In the genomic region with DNA sequence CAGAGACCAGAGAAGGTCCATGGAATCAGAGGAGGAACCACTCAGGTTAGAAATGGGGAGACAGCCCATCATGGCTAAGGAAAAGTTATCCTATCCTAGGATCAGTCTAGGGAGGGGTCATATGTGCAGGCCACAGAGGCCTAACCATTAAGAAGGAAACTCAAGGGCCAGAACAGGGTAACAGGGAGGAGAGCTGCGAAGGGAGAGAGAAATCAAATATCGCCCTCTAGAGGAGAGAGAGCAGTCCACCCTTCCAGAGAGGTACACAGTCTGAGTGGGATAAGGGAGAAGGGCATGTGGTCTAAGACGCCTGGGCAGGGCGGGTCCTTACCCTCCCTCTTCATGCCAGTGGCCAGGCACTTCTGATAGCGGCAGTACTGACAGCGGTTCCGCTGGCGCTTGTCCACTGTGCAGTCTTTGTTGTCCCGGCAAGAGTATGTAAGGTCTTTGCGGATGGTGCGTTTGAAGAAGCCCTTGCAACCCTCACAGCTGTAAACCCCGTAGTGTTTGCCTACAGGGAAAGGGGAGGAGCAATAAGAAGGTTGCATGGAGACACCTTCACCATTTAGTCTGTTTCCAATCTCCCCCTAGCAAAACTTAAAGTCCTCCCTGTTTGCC, we compare ENCODE assay signal across 8 cellular contexts. TPM values are rescaled to one million over a fixed set of nuclear protein-coding genes. Genes with fewer than 3 reads are reported as not detected.
DNase-seq lines count a peak whose midpoint lies in the region; ATAC-seq and TF ChIP-seq lines count a peak whose summit lies in the region.

No MANE protein-coding gene starts in this region.

- H3K4me1 Mint-ChIP-seq in activated B cell treated with CpG ODN at 0.5 μM for 24 hours: peaks cover 61% of the 10 kb centered on the region
- peaks cover 51% of the 10 kb centered on the region for H3K4me1 Mint-ChIP-seq in osteocyte (ENCODE audit: unreplicated experiment)

- H3K27me3 Mint-ChIP-seq in activated B cell treated with CpG ODN at 0.5 μM for 24 hours (no peaks in the 10 kb centered on the region), osteocyte (ENCODE audit: unreplicated experiment) (no peaks in the 10 kb centered on the region)

- H3K4me3 ChIP-seq in fibroblast of villous mesenchyme (ENCODE audit: low read depth, low read length): no peak overlapping the region

- CTCF ChIA-PET in activated B cell treated with CpG ODN at 0.5 μM for 24 hours (lab: Charles Lee): interaction anchor here (0.7 to 2.7 kb wide), 9 partner anchors 11 to 197 kb away, joined by 3 to 13 read pairs (median 3); a partner anchor contains a TSS

- POLR2A ChIA-PET in activated B cell treated with CpG ODN at 0.5 μM for 24 hours (lab: Charles Lee): interaction anchor here (0.6 to 3.4 kb wide), 5 partner anchors 9 to 226 kb away, joined by 3 to 36 read pairs (median 3); a partner anchor contains a TSS

- peak; percentile 77 for TF ChIP-seq CTCF in AG09319 (IDR thresholded peaks at IDR 0.05; ENCODE audit: low read depth, low read length)
- no peak for TF ChIP-seq CTCF in activated B cell treated with CpG ODN at 0.5 μM for 24 hours (IDR thresholded peaks at IDR 0.05)
- peak; percentile 76 for TF ChIP-seq CTCF in fibroblast of villous mesenchyme (IDR thresholded peaks at IDR 0.05; ENCODE audit: insufficient read depth, low read depth, low read length)
- peak; percentile 80 for TF ChIP-seq CTCF in osteocyte (IDR thresholded peaks at IDR 0.05)

- DNase-seq in AG09319 (ENCODE audit: extremely low read depth, low read depth): peak; percentile 27
- peak; percentile 25 for DNase-seq in GF-D8 (lab: John Stamatoyannopoulos, UW)
- DNase-seq in NCI-H2029 treated with DMSO at 0.1 percent for 48 hours (lab: John Stamatoyannopoulos, UW): peak; percentile 75
- no peak for DNase-seq in activated B cell treated with CpG ODN at 0.5 μM for 24 hours
- DNase-seq in fibroblast of villous mesenchyme (ENCODE audit: low read depth): peak; percentile 75
- DNase-seq in osteocyte (ENCODE audit: extremely low spot score, unreplicated experiment): no peak

- H3K27ac Mint-ChIP-seq in activated B cell treated with CpG ODN at 0.5 μM for 24 hours (peak overlapping the region; percentile 56), osteocyte (ENCODE audit: unreplicated experiment) (peak overlapping the region; percentile 67)

- intact Hi-C loops in activated B cell treated with CpG ODN at 0.5 μM for 24 hours (cut with micrococcal nuclease): loop anchor here (1.0 kb wide), 1 partner anchor 36 kb away; no protein-coding TSS in a partner anchor

- H3K9me3 Mint-ChIP-seq in activated B cell treated with CpG ODN at 0.5 μM for 24 hours: no peaks in the 10 kb centered on the region
- no peaks in the 10 kb centered on the region for H3K9me3 Mint-ChIP-seq in osteocyte (ENCODE audit: unreplicated experiment)

- peak overlapping the region; percentile 63 for H3K4me3 Mint-ChIP-seq in activated B cell treated with CpG ODN at 0.5 μM for 24 hours
- H3K4me3 Mint-ChIP-seq in osteocyte (ENCODE audit: unreplicated experiment): peak overlapping the region; percentile 56

- H3K36me3 Mint-ChIP-seq in activated B cell treated with CpG ODN at 0.5 μM for 24 hours (ENCODE audit: low read depth): peaks cover 64% of the 10 kb centered on the region
- H3K36me3 Mint-ChIP-seq in osteocyte (ENCODE audit: unreplicated experiment): peaks cover 43% of the 10 kb centered on the region

- ATAC-seq in activated B cell treated with CpG ODN at 0.5 μM for 24 hours (ENCODE audit: low read depth) (peak; percentile 18), GM21723 (IDR thresholded peaks at IDR 0.05; ENCODE audit: unreplicated experiment) (no peak), GM18909 (IDR thresholded peaks at IDR 0.05; ENCODE audit: poor library complexity, unreplicated experiment) (no peak)

RNA-seq across cellular contexts. Expression of a gene that starts 2.9 kb away (rescaled TPM):
- total RNA-seq in activated B cell treated with CpG ODN at 0.5 μM for 24 hours: 72.4 and 74.3 TPM in 2 replicates
- total RNA-seq in fibroblast of villous mesenchyme: 16.8 and 22.5 TPM in 2 replicates
- 53.1 and 58.3 TPM in 2 replicates for total RNA-seq in osteocyte

RNA-seq across cellular contexts. Expression of a gene that starts 3.1 kb away (rescaled TPM):
- total RNA-seq in activated B cell treated with CpG ODN at 0.5 μM for 24 hours (31.7 and 35.2 TPM in 2 replicates), fibroblast of villous mesenchyme (142 and 143 TPM in 2 replicates), osteocyte (201 and 209 TPM in 2 replicates)

RNA-seq across cellular contexts. Expression of a gene that starts 5.3 kb away (rescaled TPM):
- total RNA-seq in activated B cell treated with CpG ODN at 0.5 μM for 24 hours (0.32 and 0.47 TPM in 2 replicates), fibroblast of villous mesenchyme (under 0.01 and 0.32 TPM in 2 replicates), osteocyte (2.7 and 3.3 TPM in 2 replicates)

RNA-seq across cellular contexts. Expression of a gene that starts 6.9 kb away (rescaled TPM):
- total RNA-seq in activated B cell treated with CpG ODN at 0.5 μM for 24 hours (12.3 TPM in 2 replicates), fibroblast of villous mesenchyme (4.2 and 4.7 TPM in 2 replicates), osteocyte (2.4 and 3.5 TPM in 2 replicates)

RNA-seq across cellular contexts. Expression of a gene that starts 10.8 kb away (rescaled TPM):
- total RNA-seq in activated B cell treated with CpG ODN at 0.5 μM for 24 hours (41.7 and 43.8 TPM in 2 replicates), fibroblast of villous mesenchyme (27.2 and 43.8 TPM in 2 replicates), osteocyte (56.6 and 58.8 TPM in 2 replicates)

Comparison
In these comparisons a context has a peak if more than half of its experiments do, and no peak if none do; other contexts are left out.
1. DNase-seq: peak in AG09319 (single experiment), GF-D8 (single experiment), NCI-H2029 treated with DMSO at 0.1 percent for 48 hours (single experiment) and fibroblast of villous mesenchyme (single experiment); none in activated B cell treated with CpG ODN at 0.5 μM for 24 hours (single experiment) and osteocyte (single experiment).